11 cellular contexts compared by ENCODE assay signal in the genomic region with DNA sequence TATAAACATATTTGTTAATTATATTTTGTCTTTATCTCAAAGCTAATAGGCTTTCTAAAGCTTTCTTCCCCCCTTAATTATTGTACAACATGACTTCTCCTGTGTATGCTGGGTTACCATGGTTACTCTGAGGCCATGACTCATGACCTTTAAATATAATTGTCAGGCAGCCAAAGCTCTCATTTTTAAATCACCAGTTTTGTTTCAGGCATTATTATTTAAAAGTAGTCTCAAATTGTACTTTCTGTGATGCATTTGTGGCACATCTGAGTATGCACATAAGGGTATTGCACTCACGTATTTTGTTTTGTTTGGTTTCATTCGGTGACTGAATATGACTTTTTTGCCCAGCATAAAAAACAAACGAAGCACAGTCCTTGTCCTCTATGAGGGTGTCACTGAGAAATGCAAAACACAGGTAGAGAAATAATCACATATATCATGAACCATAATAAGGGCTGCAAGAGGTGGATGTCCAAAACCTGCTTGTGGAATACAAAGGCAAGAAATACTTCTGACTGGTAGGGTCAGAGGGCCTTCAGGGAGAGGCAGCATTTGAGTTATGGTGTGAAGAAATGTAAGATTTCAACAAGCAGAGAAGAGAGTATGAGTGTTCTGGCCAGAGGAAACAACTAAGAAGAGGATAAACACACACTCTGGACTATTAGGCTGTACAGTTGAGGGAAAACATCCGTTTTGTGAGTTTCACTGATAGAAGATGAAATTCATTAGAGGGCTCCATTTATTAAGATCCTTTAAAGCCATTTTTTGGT. TPM values are rescaled to one million over a fixed set of nuclear protein-coding genes. Genes with fewer than 3 reads are reported as not detected.
A peak's percentile ranks its signal among the peaks of the same experiment; 100 is the strongest.
DNase-seq lines count a peak whose midpoint lies in the region; TF ChIP-seq lines count a peak whose summit lies in the region.
"Had no signal": no experiment of that assay in that cellular context is flagged by ENCODE, and none has a peak within 500 bp of the region (broad histone marks: within the 10 kb centered on the region; RNA-seq: fewer than 3 reads in every experiment).

No MANE protein-coding gene starts in this region.

- no TSS peak for BruUV-seq in mammary epithelial cell (replicated peaks; lab: Mats Ljungman, UMichigan)
- BruUV-seq in Caco-2 (replicated peaks; lab: Mats Ljungman, UMichigan), result no TSS peak

- no peaks in the 10 kb centered on the region for H3K36me3 Mint-ChIP-seq in osteocyte (ENCODE audit: unreplicated experiment)
- no peaks in the 10 kb centered on the region for H3K36me3 Mint-ChIP-seq in Caco-2 (ENCODE audit: insufficient read depth, unreplicated experiment)

- no peak overlapping the region for H3K9ac ChIP-seq in mammary epithelial cell (ENCODE audit: insufficient read depth, low read length)

- no peak overlapping the region for H3K4me2 ChIP-seq in mammary epithelial cell (ENCODE audit: insufficient read depth, low read depth, low read length)

- POLR2A ChIA-PET in Caco-2 (lab: Charles Lee), result no interaction called here

- H3K27me3 Mint-ChIP-seq in osteocyte (ENCODE audit: unreplicated experiment) (peaks cover 2% of the 10 kb centered on the region), Caco-2 (ENCODE audit: insufficient read depth, unreplicated experiment) (no peaks in the 10 kb centered on the region)

- H3K36me3 ChIP-seq in mammary epithelial cell (ENCODE audit: insufficient read depth, low read length) (no peaks in the 10 kb centered on the region), mesodermal cell (ENCODE audit: control insufficient read depth, insufficient read depth, low read length) (no peaks in the 10 kb centered on the region), Peyer's patch (no peaks in the 10 kb centered on the region), Caco-2 (ENCODE audit: control insufficient read depth, insufficient read depth, low read length) (no peaks in the 10 kb centered on the region)

- no peak overlapping the region for H3K4me3 Mint-ChIP-seq in osteocyte (ENCODE audit: unreplicated experiment)
- no peak overlapping the region for H3K4me3 Mint-ChIP-seq in Caco-2 (ENCODE audit: unreplicated experiment)

- in situ Hi-C loops in KBM-7 (cut with MboI; ENCODE audit: low pct_unique_long_range_greater_than_20kb, low sequenced_read_pairs) (no loop called here), mammary epithelial cell (cut with MboI; ENCODE audit: low sequenced_read_pairs in 2 of 2) (no loop called here)

- DNase-seq in EL, result peak; percentile 75
- peak; percentile 3 for DNase-seq in KBM-7
- DNase-seq in mammary epithelial cell, result peak; percentile 45
- no peak for DNase-seq in Peyer's patch
- DNase-seq in osteocyte (ENCODE audit: extremely low spot score, unreplicated experiment), result no peak
- no peak for DNase-seq in NCI-H1436 (lab: John Stamatoyannopoulos, UW)
- DNase-seq in Caco-2, result no peak
- DNase-seq: activated naive CD4-positive, alpha-beta T cell treated with anti-CD3 and anti-CD28 coated beads, Interleukin-2, amount 50 U/mL, for 16 hours; NCI-H2107 had no signal

- H3K27ac Mint-ChIP-seq in osteocyte (ENCODE audit: unreplicated experiment), result no peak overlapping the region
- H3K27ac Mint-ChIP-seq in Caco-2 (ENCODE audit: unreplicated experiment), result no peak overlapping the region

- TF ChIP-seq CTCF in mammary epithelial cell (conservative IDR thresholded peaks at IDR 0.05 in 1 of 2, IDR thresholded peaks at IDR 0.05 in 1 of 2; ENCODE audit: extremely low read depth in 1 of 2, insufficient read depth in 1 of 2, low read depth in 1 of 2, low read length in 2 of 2), result no peak
- no peak for TF ChIP-seq CTCF in Peyer's patch (IDR thresholded peaks at IDR 0.05)
- TF ChIP-seq CTCF in osteocyte (IDR thresholded peaks at IDR 0.05), result no peak
- TF ChIP-seq CTCF in Caco-2 (IDR thresholded peaks at IDR 0.05; ENCODE audit: insufficient read depth in 1 of 2, low read depth in 1 of 2, low read length in 1 of 2, severe bottlenecking in 1 of 2, unreplicated experiment in 1 of 2), result no peak

- dilution Hi-C loops in mammary epithelial cell (cut with HindIII; ENCODE audit: low sequenced_read_pairs), result no loop called here

- WGBS in mammary epithelial cell (ENCODE audit: low coverage, missing lambda C conversion rate), result 61% methylated on average over 4 of the region's 4 CpGs
- 85 to 88% methylated on average over 3 to 4 of the region's 4 CpGs for WGBS in mesodermal cell (ENCODE audit: insufficient coverage in 2 of 2), 2 experiments

- TF ChIP-seq POLR2A in Peyer's patch (IDR thresholded peaks at IDR 0.05), result no peak

- H3K9me3 Mint-ChIP-seq in osteocyte (ENCODE audit: unreplicated experiment), result no peaks in the 10 kb centered on the region
- peaks cover 10% of the 10 kb centered on the region for H3K9me3 Mint-ChIP-seq in Caco-2 (ENCODE audit: unreplicated experiment)

- CTCF ChIA-PET in mammary epithelial cell (lab: Charles Lee; ENCODE audit: low non-redundant PET) (no interaction called here), Caco-2 (lab: Charles Lee) (no interaction called here)

- no peak overlapping the region for H2AFZ ChIP-seq in mammary epithelial cell (ENCODE audit: low read depth, low read length)

- H3K9me3 ChIP-seq in mammary epithelial cell (replicated peaks; ENCODE audit: insufficient read depth, low read length), result no peaks in the 10 kb centered on the region
- no peaks in the 10 kb centered on the region for H3K9me3 ChIP-seq in mesodermal cell (ENCODE audit: control insufficient read depth, low read length)
- no peaks in the 10 kb centered on the region for H3K9me3 ChIP-seq in Peyer's patch
- H3K9me3 ChIP-seq in Caco-2, result no peaks in the 10 kb centered on the region

- H3K27ac ChIP-seq in mammary epithelial cell (ENCODE audit: insufficient read depth, low read depth, low read length) (no peak overlapping the region), mesodermal cell (ENCODE audit: low read depth, low read length, severe bottlenecking) (peak overlapping the region; percentile 76), Peyer's patch (peak overlapping the region in 2 of 4 donors; percentile 5 to 6)

- H3K4me3 ChIP-seq in mammary epithelial cell (replicated peaks in 1 of 3; ENCODE audit: insufficient read depth in 1 of 3, low read depth in 2 of 3, low read length in 3 of 3) (no peak overlapping the region), mesodermal cell (ENCODE audit: extremely low read depth, insufficient read depth, low read length, poor library complexity, severe bottlenecking) (no peak overlapping the region), Peyer's patch (no peak overlapping the region), Caco-2 (ENCODE audit: low read depth, low read length) (no peak overlapping the region)

- H4K20me1 ChIP-seq in mammary epithelial cell (ENCODE audit: insufficient read depth, low read length), result no peaks in the 10 kb centered on the region

- intact Hi-C loops in mammary epithelial cell (cut with micrococcal nuclease), result no loop called here
- intact Hi-C loops in Caco-2 (cut with micrococcal nuclease; ENCODE audit: unreplicated experiment), result no loop called here

- peaks cover 4% of the 10 kb centered on the region for H3K4me1 ChIP-seq in mammary epithelial cell (ENCODE audit: insufficient read depth, low read length)
- peaks cover 5% of the 10 kb centered on the region for H3K4me1 ChIP-seq in mesodermal cell (ENCODE audit: control insufficient read depth, insufficient read depth, low read length, poor library complexity, severe bottlenecking)
- no peaks in the 10 kb centered on the region for H3K4me1 ChIP-seq in Peyer's patch
- peaks cover 9% of the 10 kb centered on the region for H3K4me1 ChIP-seq in Caco-2

- H3K4me1 Mint-ChIP-seq in osteocyte (ENCODE audit: unreplicated experiment), result peaks cover 17% of the 10 kb centered on the region
- H3K4me1 Mint-ChIP-seq in Caco-2 (ENCODE audit: low read depth, unreplicated experiment), result peaks cover 10% of the 10 kb centered on the region

- no peaks in the 10 kb centered on the region for H3K79me2 ChIP-seq in mammary epithelial cell (ENCODE audit: insufficient read depth, low read length)

- peaks cover 18% of the 10 kb centered on the region for H3K27me3 ChIP-seq in mammary epithelial cell (ENCODE audit: insufficient read depth, low read length)
- no peaks in the 10 kb centered on the region for H3K27me3 ChIP-seq in Peyer's patch
- H3K27me3 ChIP-seq in Caco-2 (replicated peaks; ENCODE audit: control insufficient read depth, insufficient read depth, low read length), result no peaks in the 10 kb centered on the region

RNA-seq across cellular contexts. Expression of gene CCDC192, which starts 2.1 kb away (rescaled TPM):
- total RNA-seq in mammary epithelial cell (not detected), Peyer's patch (not detected), osteocyte (not detected in 2 replicates), Caco-2 (2022) (not detected in 2 replicates)
- not detected for polyA plus RNA-seq in mammary epithelial cell
- not detected for polyA minus RNA-seq in mammary epithelial cell
- polyA plus RNA-seq in mesodermal cell (2013, experiment 1 of 2), result not detected
- not detected for polyA plus RNA-seq in mesodermal cell (2013, experiment 2 of 2)
- total RNA-seq: skeletal muscle tissue had no signal

RNA-seq across cellular contexts. Expression of gene CTXN3, which starts 56.4 kb away (rescaled TPM):
- not detected for total RNA-seq in mammary epithelial cell
- not detected for polyA plus RNA-seq in mammary epithelial cell
- polyA minus RNA-seq in mammary epithelial cell, result not detected
- not detected for polyA plus RNA-seq in mesodermal cell (2013, experiment 1 of 2)
- polyA plus RNA-seq in mesodermal cell (2013, experiment 2 of 2), result not detected
- not detected for total RNA-seq in Peyer's patch
- total RNA-seq in osteocyte, result not detected in 2 replicates
- total RNA-seq in Caco-2 (2022), result not detected in 2 replicates

Comparison
In these comparisons a context has a peak if more than half of its experiments do, and no peak if none do; other contexts are left out.
1. DNase-seq: peak in EL (single experiment), KBM-7 (single experiment) and mammary epithelial cell (single experiment); none in Peyer's patch (0 of 3), osteocyte (single experiment), NCI-H1436 (single experiment) and Caco-2 (0 of 2).